26 cellular contexts compared by ENCODE assay signal in genomic region chr6:66054967-66055366, GRCh38.
"Had no signal": no experiment of that assay in that cellular context is flagged by ENCODE, and none has a peak within 500 bp of the region (broad histone marks: within the 10 kb centered on the region; RNA-seq: fewer than 3 reads in every experiment).

No MANE protein-coding gene starts in this region.

- DNase-seq: stimulated activated CD4-positive, alpha-beta T cell treated with anti-CD3 and anti-CD28 coated beads, Interleukin-2, amount 100 ng/mL, for 48 hours; stimulated activated CD4-positive, alpha-beta T cell treated with anti-CD3 and anti-CD28 coated beads, Interleukin-4, amount 100 ng/mL, for 24 hours; stimulated activated CD4-positive, alpha-beta T cell treated with anti-CD3 and anti-CD28 coated beads, Interleukin-4, amount 100 ng/mL, for 4 hours; stimulated activated CD8-positive, alpha-beta memory T cell treated with anti-CD3 and anti-CD28 coated beads, Interleukin-4, amount 100 ng/mL, for 48 hours; stimulated activated naive B cell treated with anti-CD40 and anti-IgM and Interleukin-4, amounts not matched to agents 10 μg/mL and 1 μg/mL and 100 μg/mL, for 72 hours; stimulated activated naive CD4-positive, alpha-beta T cell; stimulated activated naive CD4-positive, alpha-beta T cell treated with Interleukin-2 at 50 U/mL for 16 hours; stimulated activated naive CD8-positive, alpha-beta T cell treated with anti-CD3 and anti-CD28 coated beads, Interleukin-15, amount 100 ng/mL, for 72 hours; stimulated activated naive CD8-positive, alpha-beta T cell treated with anti-CD3 and anti-CD28 coated beads, Interleukin-15, Interleukin-2, amounts not matched to agents 100 U/mL and 50 U/mL, for 24 hours; stomach; substantia nigra; testis; thyroid gland; tibial artery; transverse colon; trophoblast cell; upper lobe of left lung; upper lobe of right lung; uterus had no signal

- H3K4me3 ChIP-seq: stomach, suprapubic skin, testis, thoracic aorta, thyroid gland, tibial artery, tibial nerve, transverse colon, upper lobe of left lung, upper lobe of right lung, uterus, vagina had no signal

- H3K27me3 ChIP-seq: stomach, suprapubic skin, testis, thyroid gland, tibial artery, tibial nerve, transverse colon, upper lobe of left lung, upper lobe of right lung, uterus, vagina had no signal

- H3K36me3 ChIP-seq: stomach, suprapubic skin, thoracic aorta, thyroid gland, tibial artery, tibial nerve, transverse colon, upper lobe of left lung, upper lobe of right lung, uterus, vagina had no signal

- H3K4me1 ChIP-seq: stomach, suprapubic skin, testis, thyroid gland, tibial artery, tibial nerve, transverse colon, upper lobe of left lung, upper lobe of right lung, uterus, vagina had no signal

- FAIRE-seq: urothelium cell line had no signal

- ATAC-seq: stimulated activated effector memory CD8-positive, alpha-beta T cell treated with anti-CD3 and anti-CD28 coated beads, Interleukin-12 subunit alpha, Interleukin-12 subunit beta, amount 100 ng/mL, for 72 hours; stimulated activated memory B cell treated with anti-CD40 and anti-IgM and Interleukin-4, amounts not matched to agents 10 μg/mL and 1 μg/mL and 100 μg/mL, for 72 hours; stimulated activated naive B cell treated with anti-CD40 and anti-IgM and Interleukin-4, amounts not matched to agents 10 μg/mL and 1 μg/mL and 100 μg/mL, for 72 hours; stimulated activated naive CD8-positive, alpha-beta T cell treated with anti-CD3 and anti-CD28 coated beads, Interleukin-15, amount 100 ng/mL, for 72 hours; stimulated activated naive CD8-positive, alpha-beta T cell treated with anti-CD3 and anti-CD28 coated beads, Interleukin-15, Interleukin-2, amounts not matched to agents 100 U/mL and 50 U/mL, for 24 hours; upper lobe of right lung had no signal

- H3K27ac ChIP-seq: stomach, suprapubic skin, testis, thoracic aorta, thyroid gland, tibial artery, tibial nerve, transverse colon, upper lobe of left lung, upper lobe of right lung, uterus, vagina had no signal

- H3K9me3 ChIP-seq: stomach, suprapubic skin, testis, thoracic aorta, thyroid gland, tibial artery, tibial nerve, transverse colon, upper lobe of left lung, upper lobe of right lung, uterus, vagina had no signal
